ENCODE assay signal across 8 cellular contexts in the genomic region with DNA sequence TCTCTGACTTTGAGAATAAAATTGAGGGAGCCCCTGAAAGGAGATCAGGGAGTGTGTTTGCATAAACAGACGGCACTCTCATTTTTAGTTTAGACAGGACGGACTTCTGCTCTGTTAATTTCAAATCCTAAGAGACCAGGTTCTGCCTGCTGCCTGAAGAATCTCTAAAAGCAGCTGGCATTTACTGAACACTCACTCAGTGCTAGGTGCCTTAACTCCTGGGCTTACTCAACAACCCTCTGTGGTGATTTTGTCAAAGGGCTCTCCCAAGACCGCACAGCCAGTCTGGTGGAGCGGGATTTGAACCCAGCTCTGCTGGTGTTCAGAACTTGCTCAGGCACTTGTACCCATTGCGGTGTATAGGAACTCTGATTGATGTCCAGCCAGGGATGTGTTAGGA. TPM values are rescaled to one million over a fixed set of nuclear protein-coding genes. Genes with fewer than 3 reads are reported as not detected.
DNase-seq lines count a peak whose midpoint lies in the region; ATAC-seq and TF ChIP-seq lines count a peak whose summit lies in the region.

No MANE protein-coding gene starts in this region.

- no peak for TF ChIP-seq RAD21 in SK-N-SH (IDR thresholded peaks at IDR 0.05; ENCODE audit: low read length)

- H3K4me1 Mint-ChIP-seq in T-helper 2 cell treated with Interferon-gamma antibody and Interleukin-4, amounts not matched to agents 5 μg/mL and 100 μg/mL, for 36 hours (ENCODE audit: low read depth), result peaks cover 47% of the 10 kb centered on the region
- H3K4me1 Mint-ChIP-seq in glutamatergic neuron (ENCODE audit: low read depth, unreplicated experiment), result peaks cover 27% of the 10 kb centered on the region

- no peaks in the 10 kb centered on the region for H4K20me1 ChIP-seq in SK-N-SH (ENCODE audit: insufficient read depth)

- peak overlapping the region; percentile 90 for H3K27ac Mint-ChIP-seq in T-helper 2 cell treated with Interferon-gamma antibody and Interleukin-4, amounts not matched to agents 5 μg/mL and 100 μg/mL, for 36 hours
- peak overlapping the region; percentile 75 for H3K27ac Mint-ChIP-seq in glutamatergic neuron (ENCODE audit: unreplicated experiment)

- no peak for ATAC-seq in SK-N-SH treated with all-trans-retinoic acid at 6 μM for 48 hours
- ATAC-seq in stimulated activated naive CD8-positive, alpha-beta T cell treated with anti-CD3 and anti-CD28 coated beads, Interleukin-15, Interleukin-2, amounts not matched to agents 100 U/mL and 50 U/mL, for 24 hours, result no peak
- ATAC-seq in GM21529 (IDR thresholded peaks at IDR 0.05; ENCODE audit: unreplicated experiment), result no peak
- ATAC-seq in GM21381 (IDR thresholded peaks at IDR 0.05; ENCODE audit: unreplicated experiment), result no peak

- peak overlapping the region; percentile 92 for H3K4me3 Mint-ChIP-seq in T-helper 2 cell treated with Interferon-gamma antibody and Interleukin-4, amounts not matched to agents 5 μg/mL and 100 μg/mL, for 36 hours
- H3K4me3 Mint-ChIP-seq in glutamatergic neuron (ENCODE audit: unreplicated experiment), result peak overlapping the region; percentile 88

- POLR2A ChIA-PET in SK-N-SH (lab: Yijun Ruan, JAX), result no interaction called here

- peaks cover 61% of the 10 kb centered on the region for H3K79me2 ChIP-seq in SK-N-SH (ENCODE audit: insufficient read depth)

- H3K9me2 ChIP-seq in SK-N-SH, result no peaks in the 10 kb centered on the region

- peak overlapping the region; percentile 92; the same call in 1 of the 2 replicates for H3K4me2 ChIP-seq in SK-N-SH

- H3K9me3 ChIP-seq in SK-N-SH, result no peaks in the 10 kb centered on the region

- no peaks in the 10 kb centered on the region for H3K36me3 ChIP-seq in SK-N-SH (replicated peaks in 1 of 2; ENCODE audit: control insufficient read depth in 1 of 2, insufficient read depth in 2 of 2, low read length in 1 of 2)

- H3K9ac ChIP-seq in SK-N-SH, result no peak overlapping the region; the same call in 1 of the 2 replicates

- peaks cover 23 to 26% of the 10 kb centered on the region in 2 experiments; a peak in 3 of 4 replicates for H3K4me1 ChIP-seq in SK-N-SH (ENCODE audit: control insufficient read depth in 1 of 2, insufficient read depth in 2 of 2, low read depth in 1 of 2, low read length in 1 of 2)

- peak; percentile 3 for DNase-seq in SK-N-SH
- no peak for DNase-seq in T-helper 2 cell treated with Interferon-gamma antibody and Interleukin-4, amounts not matched to agents 5 μg/mL and 100 μg/mL, for 36 hours (ENCODE audit: low spot score)
- DNase-seq in glutamatergic neuron, result no peak
- peak; percentile 41 for DNase-seq in stimulated activated naive CD8-positive, alpha-beta T cell treated with anti-CD3 and anti-CD28 coated beads, Interleukin-15, Interleukin-2, amounts not matched to agents 100 U/mL and 50 U/mL, for 24 hours
- no peak for DNase-seq in activated CD4-positive, CD25-positive, alpha-beta regulatory T cell treated with anti-CD3 and anti-CD28 coated beads, Interleukin-2, amount 50 U/mL, for 72 hours

- no peak overlapping the region for H2AFZ ChIP-seq in SK-N-SH (ENCODE audit: low read depth)

- 100% methylated on average over 3 of the region's 5 CpGs for WGBS in SK-N-SH (ENCODE audit: low lambda C conversion rate)

- no peaks in the 10 kb centered on the region for H3K27me3 Mint-ChIP-seq in T-helper 2 cell treated with Interferon-gamma antibody and Interleukin-4, amounts not matched to agents 5 μg/mL and 100 μg/mL, for 36 hours (ENCODE audit: low read depth)
- H3K27me3 Mint-ChIP-seq in glutamatergic neuron (ENCODE audit: unreplicated experiment), result peaks cover 6% of the 10 kb centered on the region

- H3K27ac ChIP-seq in SK-N-SH (ENCODE audit: low read depth in 2 of 2, low read length in 1 of 2), result no peak overlapping the region

- TF ChIP-seq EP300 in SK-N-SH (IDR thresholded peaks at IDR 0.05; ENCODE audit: borderline replicate concordance in 1 of 2, low read depth in 1 of 2, low read length in 1 of 2), result no peak

- H3F3A ChIP-seq in SK-N-SH (replicated peaks; ENCODE audit: insufficient read depth), result peaks cover 9% of the 10 kb centered on the region

- 0 out of 4 replicates have a peak overlapping the region, but pooled peaks of 1 of the 2 experiments have one; percentile 82 for H3K4me3 ChIP-seq in SK-N-SH (ENCODE audit: low read depth in 2 of 2, low read length in 1 of 2)

- peaks cover 42% of the 10 kb centered on the region for H3K36me3 Mint-ChIP-seq in T-helper 2 cell treated with Interferon-gamma antibody and Interleukin-4, amounts not matched to agents 5 μg/mL and 100 μg/mL, for 36 hours (ENCODE audit: low read depth)
- H3K36me3 Mint-ChIP-seq in glutamatergic neuron (ENCODE audit: unreplicated experiment), result no peaks in the 10 kb centered on the region

- TF ChIP-seq CTCF in SK-N-SH (IDR thresholded peaks at IDR 0.05) (no peak), glutamatergic neuron (IDR thresholded peaks at IDR 0.05; ENCODE audit: partially characterized antibody, unreplicated experiment) (no peak)

- no peaks in the 10 kb centered on the region for H3K27me3 ChIP-seq in SK-N-SH (ENCODE audit: insufficient read depth)

- H3K9me3 Mint-ChIP-seq in T-helper 2 cell treated with Interferon-gamma antibody and Interleukin-4, amounts not matched to agents 5 μg/mL and 100 μg/mL, for 36 hours, result no peaks in the 10 kb centered on the region
- no peaks in the 10 kb centered on the region for H3K9me3 Mint-ChIP-seq in glutamatergic neuron (ENCODE audit: unreplicated experiment)

- CTCF ChIA-PET in SK-N-SH (lab: Yijun Ruan, JAX), result interaction anchor here (1.0 to 5.9 kb wide), 3 partner anchors 30 to 166 kb away, joined by 4 to 86 read pairs (median 4); no protein-coding TSS in a partner anchor

TF ChIP-seq in SK-N-SH, 30 proteins besides CTCF, POLR2A, EP300 and RAD21 (continues in another document):
- no peak for TF ChIP-seq FOXM1 (IDR thresholded peaks at IDR 0.05; ENCODE audit: low read depth)
- TF ChIP-seq NRF1 (IDR thresholded peaks at IDR 0.05; ENCODE audit: low read depth, low read length), result no peak
- TF ChIP-seq, protein P1, sequence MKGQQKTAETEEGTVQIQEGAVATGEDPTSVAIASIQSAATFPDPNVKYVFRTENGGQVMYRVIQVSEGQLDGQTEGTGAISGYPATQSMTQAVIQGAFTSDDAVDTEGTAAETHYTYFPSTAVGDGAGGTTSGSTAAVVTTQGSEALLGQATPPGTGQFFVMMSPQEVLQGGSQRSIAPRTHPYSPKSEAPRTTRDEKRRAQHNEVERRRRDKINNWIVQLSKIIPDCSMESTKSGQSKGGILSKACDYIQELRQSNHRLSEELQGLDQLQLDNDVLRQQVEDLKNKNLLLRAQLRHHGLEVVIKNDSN (IDR thresholded peaks at IDR 0.05; ENCODE audit: borderline replicate concordance, low read depth), result no peak
- TF ChIP-seq MXI1 (IDR thresholded peaks at IDR 0.05; ENCODE audit: low read depth, low read length), result no peak
- no peak for TF ChIP-seq PBX3 (IDR thresholded peaks at IDR 0.05)
- TF ChIP-seq TAF1 (IDR thresholded peaks at IDR 0.05; ENCODE audit: borderline replicate concordance, low read depth, low read length), result no peak

TF ChIP-seq in SK-N-SH treated with all-trans-retinoic acid at 6 μM for 48 hours, 23 proteins besides CTCF, POLR2A, EP300 and RAD21 (continues in another document):
- no peak for TF ChIP-seq CREB5 (CRISPR knock-in tag; IDR thresholded peaks at IDR 0.05; ENCODE audit: low read depth)
- TF ChIP-seq ISL1 (CRISPR knock-in tag; IDR thresholded peaks at IDR 0.05), result no peak
- no peak for TF ChIP-seq ZFP3 (CRISPR knock-in tag; IDR thresholded peaks at IDR 0.05)
- TF ChIP-seq, protein P2, sequence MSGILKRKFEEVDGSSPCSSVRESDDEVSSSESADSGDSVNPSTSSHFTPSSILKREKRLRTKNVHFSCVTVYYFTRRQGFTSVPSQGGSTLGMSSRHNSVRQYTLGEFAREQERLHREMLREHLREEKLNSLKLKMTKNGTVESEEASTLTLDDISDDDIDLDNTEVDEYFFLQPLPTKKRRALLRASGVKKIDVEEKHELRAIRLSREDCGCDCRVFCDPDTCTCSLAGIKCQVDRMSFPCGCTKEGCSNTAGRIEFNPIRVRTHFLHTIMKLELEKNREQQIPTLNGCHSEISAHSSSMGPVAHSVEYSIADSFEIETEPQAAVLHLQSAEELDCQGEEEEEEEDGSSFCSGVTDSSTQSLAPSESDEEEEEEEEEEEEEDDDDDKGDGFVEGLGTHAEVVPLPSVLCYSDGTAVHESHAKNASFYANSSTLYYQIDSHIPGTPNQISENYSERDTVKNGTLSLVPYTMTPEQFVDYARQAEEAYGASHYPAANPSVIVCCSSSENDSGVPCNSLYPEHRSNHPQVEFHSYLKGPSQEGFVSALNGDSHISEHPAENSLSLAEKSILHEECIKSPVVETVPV (CRISPR knock-in tag; IDR thresholded peaks at IDR 0.05), result no peak
- no peak for TF ChIP-seq RARB (CRISPR knock-in tag; IDR thresholded peaks at IDR 0.05)
- TF ChIP-seq OSR1 (CRISPR knock-in tag; IDR thresholded peaks at IDR 0.05), result no peak

RNA-seq across cellular contexts. Expression of gene ORAI1, which starts 2.2 kb away (rescaled TPM):
- polyA plus RNA-seq in SK-N-SH (2012; rRNA removed), result 13.2 and 16.6 TPM in 2 replicates
- 6.8 and 12.5 TPM in 2 replicates for polyA plus RNA-seq in SK-N-SH (2012; cell fraction: cytosol; rRNA removed)
- 6.0 and 6.1 TPM in 2 replicates for polyA plus RNA-seq in SK-N-SH (2012; cell fraction: nucleus; rRNA removed)
- total RNA-seq in glutamatergic neuron (ENCODE audit: unreplicated experiment), result 15.9 TPM

RNA-seq across cellular contexts. Expression of gene MORN3, which starts 40.9 kb away (rescaled TPM):
- 2.4 and 2.7 TPM in 2 replicates for polyA plus RNA-seq in SK-N-SH (2012; rRNA removed)
- polyA plus RNA-seq in SK-N-SH (2012; cell fraction: cytosol; rRNA removed), result 2.3 and 3.0 TPM in 2 replicates
- polyA plus RNA-seq in SK-N-SH (2012; cell fraction: nucleus; rRNA removed), result 1.8 TPM in 2 replicates
- total RNA-seq in glutamatergic neuron (ENCODE audit: unreplicated experiment), result 1.2 TPM

RNA-seq across cellular contexts. Expression of gene KDM2B, which starts 47.7 kb away (rescaled TPM):
- 9.6 and 11.5 TPM in 2 replicates for polyA plus RNA-seq in SK-N-SH (2012; rRNA removed)
- 8.2 and 11.0 TPM in 2 replicates for polyA plus RNA-seq in SK-N-SH (2012; cell fraction: cytosol; rRNA removed)
- 25.9 and 32.9 TPM in 2 replicates for polyA plus RNA-seq in SK-N-SH (2012; cell fraction: nucleus; rRNA removed)
- total RNA-seq in glutamatergic neuron (ENCODE audit: unreplicated experiment), result 64.3 TPM

Comparison
In these comparisons a context has a peak if more than half of its experiments do, and no peak if none do; other contexts are left out.
1. DNase-seq: peak in SK-N-SH (single experiment) and stimulated activated naive CD8-positive, alpha-beta T cell treated with anti-CD3 and anti-CD28 coated beads, Interleukin-15, Interleukin-2, amounts not matched to agents 100 U/mL and 50 U/mL, for 24 hours (single experiment); none in T-helper 2 cell treated with Interferon-gamma antibody and Interleukin-4, amounts not matched to agents 5 μg/mL and 100 μg/mL, for 36 hours (single experiment), glutamatergic neuron (single experiment) and activated CD4-positive, CD25-positive, alpha-beta regulatory T cell treated with anti-CD3 and anti-CD28 coated beads, Interleukin-2, amount 50 U/mL, for 72 hours (single experiment).